Comparison of ENCODE assay signal across 11 cellular contexts in genomic region chr3:172065534-172065933, GRCh38. TPM values are rescaled to one million over a fixed set of nuclear protein-coding genes. Genes with fewer than 3 reads are reported as not detected.
DNase-seq lines count a peak whose midpoint lies in the region; ATAC-seq, FAIRE-seq and TF ChIP-seq lines count a peak whose summit lies in the region.
"Had no signal": no experiment of that assay in that cellular context is flagged by ENCODE, and none has a peak within 500 bp of the region (broad histone marks: within the 10 kb centered on the region; RNA-seq: fewer than 3 reads in every experiment).

No MANE protein-coding gene starts in this region.

- no peak overlapping the region for H2AFZ ChIP-seq in GM23248
- no peak overlapping the region for H2AFZ ChIP-seq in fibroblast of lung (ENCODE audit: low read length)

- peak overlapping the region; percentile 32 for H3K4me2 ChIP-seq in GM23248 (ENCODE audit: unreplicated experiment)
- peak overlapping the region; percentile 81 for H3K4me2 ChIP-seq in fibroblast of lung (ENCODE audit: extremely low read depth, insufficient read depth, low read length)

- H3K9me2 ChIP-seq in GM23248 (ENCODE audit: insufficient read depth) = no peaks in the 10 kb centered on the region

- H3K4me1 ChIP-seq in GM23248 (ENCODE audit: insufficient read depth) (peaks cover 68% of the 10 kb centered on the region), fibroblast of lung (ENCODE audit: control insufficient read depth, extremely low read depth, insufficient read depth, low read length) (peaks cover 15% of the 10 kb centered on the region), rectal smooth muscle tissue (ENCODE audit: control insufficient read depth, insufficient read depth, low read length) (peaks cover 19% of the 10 kb centered on the region)

- WGBS in GM23248 (ENCODE audit: low coverage in 1 of 2, low lambda C conversion rate in 2 of 2, missing lambda C conversion rate in 2 of 2), 2 experiments = 0 to 3% methylated on average over 1 of the region's 1 CpG

- peaks cover 35% of the 10 kb centered on the region for H4K20me1 ChIP-seq in GM23248 (ENCODE audit: insufficient read depth)
- peaks cover 4% of the 10 kb centered on the region for H4K20me1 ChIP-seq in fibroblast of lung (ENCODE audit: control insufficient read depth, extremely low read depth, insufficient read depth, low read length)

- H3K9ac ChIP-seq in GM23248 = peak overlapping the region; percentile 47; the same call in 1 of the 2 replicates
- H3K9ac ChIP-seq in fibroblast of lung (ENCODE audit: insufficient read depth, low read length) = no peak overlapping the region
- H3K9ac ChIP-seq in rectal smooth muscle tissue (ENCODE audit: low read length) = no peak overlapping the region

- intact Hi-C loops in posterior vena cava (cut with DNase I) = loop anchor here in 1 of 2 donors (10.0 kb wide), 1 partner anchor 229 kb away; no protein-coding TSS in a partner anchor

- TF ChIP-seq CTCF in fibroblast of lung (conservative IDR thresholded peaks at IDR 0.05 in 1 of 2, IDR thresholded peaks at IDR 0.05 in 1 of 2; ENCODE audit: low read depth in 1 of 2, low read length in 2 of 2) = no peak

- no peaks in the 10 kb centered on the region for H3K9me3 ChIP-seq in GM23248 (ENCODE audit: low read depth)
- no peaks in the 10 kb centered on the region for H3K9me3 ChIP-seq in fibroblast of lung (ENCODE audit: control insufficient read depth, insufficient read depth, low read depth, low read length)
- H3K9me3 ChIP-seq: gastrocnemius medialis had no signal

- FAIRE-seq in RCC 7860 (lab: Jason Lieb, UNC) = peak; percentile 15

- ATAC-seq in HG03460 (IDR thresholded peaks at IDR 0.05; ENCODE audit: unreplicated experiment) = no peak
- ATAC-seq: gastrocnemius medialis had no signal

- H3K79me2 ChIP-seq in GM23248 (ENCODE audit: insufficient read depth) (peaks cover 100% of the 10 kb centered on the region), fibroblast of lung (ENCODE audit: control insufficient read depth, insufficient read depth, low read length) (peaks cover 89% of the 10 kb centered on the region)

- peaks cover 52% of the 10 kb centered on the region for H3F3A ChIP-seq in GM23248 (ENCODE audit: insufficient read depth)

- DNase-seq in GM23248 (peak; percentile 63), RCC 7860 (ENCODE audit: low spot score) (peak; percentile 14), fibroblast of lung (ENCODE audit: low read depth in 2 of 2) (peak; percentile 84 to 93), GDM1 (lab: John Stamatoyannopoulos, UW) (no peak), NCI-H1417 treated with DMSO at 0.1 percent for 48 hours (lab: John Stamatoyannopoulos, UW) (no peak), posterior vena cava (ENCODE audit: low spot score) (no peak)
- DNase-seq: activated effector memory CD4-positive, alpha-beta T cell treated with anti-CD3 and anti-CD28 coated beads, Interleukin-2, amount 50 U/mL, for 16 hours; gastrocnemius medialis; NCI-H1092 had no signal

- in situ Hi-C loops in GM23248 (cut with MboI) = no loop called here

- H3K36me3 ChIP-seq in GM23248 (ENCODE audit: low read depth) (peaks cover 7% of the 10 kb centered on the region; the same call in 1 of the 2 replicates), fibroblast of lung (ENCODE audit: control insufficient read depth, insufficient read depth, low read length) (peaks cover 3% of the 10 kb centered on the region), rectal smooth muscle tissue (ENCODE audit: control insufficient read depth, insufficient read depth, low read length) (peaks cover 2% of the 10 kb centered on the region)
- H3K36me3 ChIP-seq: gastrocnemius medialis had no signal

- peak overlapping the region; percentile 51 for H3K27ac ChIP-seq in GM23248
- H3K27ac ChIP-seq in fibroblast of lung (ENCODE audit: insufficient read depth, low read length) = peak overlapping the region; percentile 58
- no peak overlapping the region for H3K27ac ChIP-seq in rectal smooth muscle tissue (ENCODE audit: low read depth, low read length)

- no peak overlapping the region for H3K4me3 ChIP-seq in GM23248
- peak overlapping the region in 1 of 4 experiments; percentile 4 for H3K4me3 ChIP-seq in fibroblast of lung (replicated peaks in 1 of 4; ENCODE audit: control extremely low read depth in 1 of 4, insufficient read depth in 1 of 4, low read depth in 3 of 4, low read length in 4 of 4)
- peak overlapping the region; percentile 25 for H3K4me3 ChIP-seq in rectal smooth muscle tissue (ENCODE audit: low read length)
- H3K4me3 ChIP-seq: gastrocnemius medialis had no signal

- H3K27me3 ChIP-seq in GM23248 (replicated peaks; ENCODE audit: insufficient read depth) (no peaks in the 10 kb centered on the region), fibroblast of lung (ENCODE audit: control insufficient read depth, insufficient read depth, low read length) (no peaks in the 10 kb centered on the region), rectal smooth muscle tissue (ENCODE audit: control insufficient read depth, insufficient read depth, low read length) (no peaks in the 10 kb centered on the region)
- H3K27me3 ChIP-seq: gastrocnemius medialis had no signal

RNA-seq across cellular contexts. Expression of gene FNDC3B, which starts 26.2 kb away (rescaled TPM):
- total RNA-seq in GM23248 (2014; rRNA removed; shearing (Covaris generic)) = 123 and 128 TPM in 2 replicates
- 85.5 and 95.7 TPM in 2 replicates for polyA plus RNA-seq in GM23248 (2016; fragmentation: Nextera tagmentation; extraction: Ambion mirVana)
- 47.5 and 76.8 TPM in 2 replicates for total RNA-seq in fibroblast of lung
- 19.5 and 26.1 TPM in 2 replicates for polyA plus RNA-seq in fibroblast of lung
- 41.6 and 71.2 TPM in 2 replicates for polyA plus RNA-seq in fibroblast of lung (2012)
- 279 and 321 TPM in 2 replicates for polyA minus RNA-seq in fibroblast of lung (ENCODE audit: low replicate concordance)
- 100 to 1,000 TPM; 142 to 167 TPM for total RNA-seq in posterior vena cava

Comparison
In these comparisons a context has a peak if more than half of its experiments do, and no peak if none do; other contexts are left out.
1. DNase-seq: peak in GM23248 (single experiment), RCC 7860 (single experiment) and fibroblast of lung (2 of 2); none in GDM1 (single experiment), NCI-H1417 treated with DMSO at 0.1 percent for 48 hours (single experiment) and posterior vena cava (single experiment).